1 cellular context compared by ENCODE assay signal in genomic region chr1:198174297-198174696, GRCh38.
TF ChIP-seq lines count a peak whose summit lies in the region.

No MANE protein-coding gene starts in this region.

TF ChIP-seq in HepG2, 621 proteins besides CTCF, POLR2A, EP300 and RAD21 (continued from another document):
- TF ChIP-seq THAP8 (CRISPR knock-in tag; IDR thresholded peaks at IDR 0.05; ENCODE audit: borderline replicate concordance) (no peak), PREB (CRISPR knock-in tag; IDR thresholded peaks at IDR 0.05) (no peak), ZNF605 (CRISPR knock-in tag; IDR thresholded peaks at IDR 0.05) (no peak), ZNF224 (CRISPR knock-in tag; IDR thresholded peaks at IDR 0.05) (no peak), ZNF225 (CRISPR knock-in tag; IDR thresholded peaks at IDR 0.05) (no peak), ZNF17 (CRISPR knock-in tag; IDR thresholded peaks at IDR 0.05) (no peak), ZNF790 (CRISPR knock-in tag; IDR thresholded peaks at IDR 0.05; ENCODE audit: borderline replicate concordance) (no peak), ZNF33B (CRISPR knock-in tag; IDR thresholded peaks at IDR 0.05) (no peak), SETDB1 (CRISPR knock-in tag; IDR thresholded peaks at IDR 0.05; ENCODE audit: borderline replicate concordance) (no peak)
- TF ChIP-seq, protein P1, sequence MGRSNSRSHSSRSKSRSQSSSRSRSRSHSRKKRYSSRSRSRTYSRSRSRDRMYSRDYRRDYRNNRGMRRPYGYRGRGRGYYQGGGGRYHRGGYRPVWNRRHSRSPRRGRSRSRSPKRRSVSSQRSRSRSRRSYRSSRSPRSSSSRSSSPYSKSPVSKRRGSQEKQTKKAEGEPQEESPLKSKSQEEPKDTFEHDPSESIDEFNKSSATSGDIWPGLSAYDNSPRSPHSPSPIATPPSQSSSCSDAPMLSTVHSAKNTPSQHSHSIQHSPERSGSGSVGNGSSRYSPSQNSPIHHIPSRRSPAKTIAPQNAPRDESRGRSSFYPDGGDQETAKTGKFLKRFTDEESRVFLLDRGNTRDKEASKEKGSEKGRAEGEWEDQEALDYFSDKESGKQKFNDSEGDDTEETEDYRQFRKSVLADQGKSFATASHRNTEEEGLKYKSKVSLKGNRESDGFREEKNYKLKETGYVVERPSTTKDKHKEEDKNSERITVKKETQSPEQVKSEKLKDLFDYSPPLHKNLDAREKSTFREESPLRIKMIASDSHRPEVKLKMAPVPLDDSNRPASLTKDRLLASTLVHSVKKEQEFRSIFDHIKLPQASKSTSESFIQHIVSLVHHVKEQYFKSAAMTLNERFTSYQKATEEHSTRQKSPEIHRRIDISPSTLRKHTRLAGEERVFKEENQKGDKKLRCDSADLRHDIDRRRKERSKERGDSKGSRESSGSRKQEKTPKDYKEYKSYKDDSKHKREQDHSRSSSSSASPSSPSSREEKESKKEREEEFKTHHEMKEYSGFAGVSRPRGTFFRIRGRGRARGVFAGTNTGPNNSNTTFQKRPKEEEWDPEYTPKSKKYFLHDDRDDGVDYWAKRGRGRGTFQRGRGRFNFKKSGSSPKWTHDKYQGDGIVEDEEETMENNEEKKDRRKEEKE (IDR thresholded peaks at IDR 0.05): no peak
- TF ChIP-seq, protein P2, sequence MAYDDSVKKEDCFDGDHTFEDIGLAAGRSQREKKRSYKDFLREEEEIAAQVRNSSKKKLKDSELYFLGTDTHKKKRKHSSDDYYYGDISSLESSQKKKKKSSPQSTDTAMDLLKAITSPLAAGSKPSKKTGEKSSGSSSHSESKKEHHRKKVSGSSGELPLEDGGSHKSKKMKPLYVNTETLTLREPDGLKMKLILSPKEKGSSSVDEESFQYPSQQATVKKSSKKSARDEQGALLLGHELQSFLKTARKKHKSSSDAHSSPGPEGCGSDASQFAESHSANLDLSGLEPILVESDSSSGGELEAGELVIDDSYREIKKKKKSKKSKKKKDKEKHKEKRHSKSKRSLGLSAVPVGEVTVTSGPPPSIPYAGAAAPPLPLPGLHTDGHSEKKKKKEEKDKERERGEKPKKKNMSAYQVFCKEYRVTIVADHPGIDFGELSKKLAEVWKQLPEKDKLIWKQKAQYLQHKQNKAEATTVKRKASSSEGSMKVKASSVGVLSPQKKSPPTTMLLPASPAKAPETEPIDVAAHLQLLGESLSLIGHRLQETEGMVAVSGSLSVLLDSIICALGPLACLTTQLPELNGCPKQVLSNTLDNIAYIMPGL (CRISPR knock-in tag; IDR thresholded peaks at IDR 0.05; ENCODE audit: borderline replicate concordance in 1 of 2, low read depth in 1 of 2): no peak
- TF ChIP-seq, protein P3, sequence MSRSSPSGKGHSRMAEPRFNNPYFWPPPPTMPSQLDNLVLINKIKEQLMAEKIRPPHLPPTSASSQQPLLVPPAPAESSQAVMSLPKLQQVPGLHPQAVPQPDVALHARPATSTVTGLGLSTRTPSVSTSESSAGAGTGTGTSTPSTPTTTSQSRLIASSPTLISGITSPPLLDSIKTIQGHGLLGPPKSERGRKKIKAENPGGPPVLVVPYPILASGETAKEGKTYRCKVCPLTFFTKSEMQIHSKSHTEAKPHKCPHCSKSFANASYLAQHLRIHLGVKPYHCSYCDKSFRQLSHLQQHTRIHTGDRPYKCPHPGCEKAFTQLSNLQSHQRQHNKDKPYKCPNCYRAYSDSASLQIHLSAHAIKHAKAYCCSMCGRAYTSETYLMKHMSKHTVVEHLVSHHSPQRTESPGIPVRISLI (CRISPR knock-in tag; IDR thresholded peaks at IDR 0.05; ENCODE audit: borderline replicate concordance): no peak
- TF ChIP-seq, protein P4, sequence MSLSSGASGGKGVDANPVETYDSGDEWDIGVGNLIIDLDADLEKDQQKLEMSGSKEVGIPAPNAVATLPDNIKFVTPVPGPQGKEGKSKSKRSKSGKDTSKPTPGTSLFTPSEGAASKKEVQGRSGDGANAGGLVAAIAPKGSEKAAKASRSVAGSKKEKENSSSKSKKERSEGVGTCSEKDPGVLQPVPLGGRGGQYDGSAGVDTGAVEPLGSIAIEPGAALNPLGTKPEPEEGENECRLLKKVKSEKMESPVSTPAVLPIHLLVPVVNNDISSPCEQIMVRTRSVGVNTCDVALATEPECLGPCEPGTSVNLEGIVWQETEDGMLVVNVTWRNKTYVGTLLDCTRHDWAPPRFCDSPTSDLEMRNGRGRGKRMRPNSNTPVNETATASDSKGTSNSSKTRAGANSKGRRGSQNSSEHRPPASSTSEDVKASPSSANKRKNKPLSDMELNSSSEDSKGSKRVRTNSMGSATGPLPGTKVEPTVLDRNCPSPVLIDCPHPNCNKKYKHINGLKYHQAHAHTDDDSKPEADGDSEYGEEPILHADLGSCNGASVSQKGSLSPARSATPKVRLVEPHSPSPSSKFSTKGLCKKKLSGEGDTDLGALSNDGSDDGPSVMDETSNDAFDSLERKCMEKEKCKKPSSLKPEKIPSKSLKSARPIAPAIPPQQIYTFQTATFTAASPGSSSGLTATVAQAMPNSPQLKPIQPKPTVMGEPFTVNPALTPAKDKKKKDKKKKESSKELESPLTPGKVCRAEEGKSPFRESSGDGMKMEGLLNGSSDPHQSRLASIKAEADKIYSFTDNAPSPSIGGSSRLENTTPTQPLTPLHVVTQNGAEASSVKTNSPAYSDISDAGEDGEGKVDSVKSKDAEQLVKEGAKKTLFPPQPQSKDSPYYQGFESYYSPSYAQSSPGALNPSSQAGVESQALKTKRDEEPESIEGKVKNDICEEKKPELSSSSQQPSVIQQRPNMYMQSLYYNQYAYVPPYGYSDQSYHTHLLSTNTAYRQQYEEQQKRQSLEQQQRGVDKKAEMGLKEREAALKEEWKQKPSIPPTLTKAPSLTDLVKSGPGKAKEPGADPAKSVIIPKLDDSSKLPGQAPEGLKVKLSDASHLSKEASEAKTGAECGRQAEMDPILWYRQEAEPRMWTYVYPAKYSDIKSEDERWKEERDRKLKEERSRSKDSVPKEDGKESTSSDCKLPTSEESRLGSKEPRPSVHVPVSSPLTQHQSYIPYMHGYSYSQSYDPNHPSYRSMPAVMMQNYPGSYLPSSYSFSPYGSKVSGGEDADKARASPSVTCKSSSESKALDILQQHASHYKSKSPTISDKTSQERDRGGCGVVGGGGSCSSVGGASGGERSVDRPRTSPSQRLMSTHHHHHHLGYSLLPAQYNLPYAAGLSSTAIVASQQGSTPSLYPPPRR (CRISPR knock-in tag; IDR thresholded peaks at IDR 0.05; ENCODE audit: borderline replicate concordance): no peak
TF ChIP-seq in HepG2: peak in this region for 0.
